Comparison of ENCODE assay signal across 7 cellular contexts in the genomic region with DNA sequence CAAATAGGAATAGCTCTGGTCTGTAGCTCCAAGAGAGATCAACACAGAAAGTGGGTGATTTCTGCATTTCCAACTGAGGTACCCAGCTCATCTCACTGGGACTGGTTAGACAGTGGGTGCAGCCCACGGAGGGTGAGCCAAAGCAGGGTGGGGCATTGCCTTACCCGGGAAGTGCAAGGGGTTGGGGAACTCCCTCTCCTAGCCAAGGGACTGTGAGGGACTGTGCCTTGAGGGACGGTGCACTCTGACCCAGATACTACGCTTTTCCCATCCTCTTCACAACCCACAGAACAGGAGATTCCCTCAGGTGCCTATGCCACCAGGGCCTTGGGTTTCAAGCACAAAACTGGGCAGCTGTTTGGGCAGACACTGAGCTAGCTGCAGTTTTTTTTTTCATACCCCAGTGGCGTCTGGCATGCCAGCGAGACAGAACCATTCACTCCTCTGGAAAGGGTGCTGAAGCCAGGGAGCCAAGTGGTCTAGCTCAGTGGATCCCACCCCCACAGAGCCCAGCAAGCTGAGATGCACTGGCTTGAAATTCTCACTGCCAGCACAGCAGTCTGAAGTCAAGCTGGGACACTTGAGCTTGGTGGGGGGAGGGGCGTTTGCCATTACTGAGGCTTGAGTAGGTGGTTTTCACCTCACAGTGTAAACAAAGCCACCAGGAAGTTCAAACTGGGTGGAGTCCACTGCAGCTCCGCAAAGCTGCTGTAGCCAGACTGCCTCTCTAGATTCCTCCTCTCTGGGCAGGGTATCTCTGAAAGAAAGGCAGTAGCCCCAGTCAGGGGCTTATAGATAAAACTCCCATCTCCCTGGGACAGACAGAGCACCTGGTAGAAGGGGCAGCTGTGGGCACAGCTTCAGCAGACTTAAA. TPM values are rescaled to one million over a fixed set of nuclear protein-coding genes. Genes with fewer than 3 reads are reported as not detected.
DNase-seq lines count a peak whose midpoint lies in the region; ATAC-seq and FAIRE-seq lines count a peak whose summit lies in the region.
"Not testable (repeated sequence)": the region's sequence is repeated elsewhere in the genome, so short reads cannot be mapped to it uniquely, and the experiment has no call there.

No MANE protein-coding gene starts in this region.

- not testable (repeated sequence) for H3K23ac ChIP-seq in mesenchymal stem cell (ENCODE audit: low read length in 2 of 2)

- peak overlapping the region; percentile 11 for H3K4me2 ChIP-seq in mesenchymal stem cell (ENCODE audit: low read length, poor library complexity, severe bottlenecking)

- not testable (repeated sequence) for H3K4me1 ChIP-seq in mesenchymal stem cell (ENCODE audit: control insufficient read depth, insufficient read depth, low read depth, low read length)

- peak overlapping the region; percentile 4 to 80 for H3K18ac ChIP-seq in mesenchymal stem cell (ENCODE audit: low read depth in 1 of 2, low read length in 2 of 2)

- not testable (repeated sequence) for H2BK120ac ChIP-seq in mesenchymal stem cell (ENCODE audit: low read depth, low read length)

- H2AFZ ChIP-seq in mesenchymal stem cell (ENCODE audit: low read depth, low read length): peak overlapping the region; percentile 14

- not testable (repeated sequence) for H3K27ac ChIP-seq in mesenchymal stem cell (ENCODE audit: low read length, poor library complexity, severe bottlenecking)

- H2BK15ac ChIP-seq in mesenchymal stem cell (ENCODE audit: low read depth, poor library complexity, severe bottlenecking): not testable (repeated sequence)

- H3K14ac ChIP-seq in mesenchymal stem cell (ENCODE audit: low read length in 2 of 2): peak overlapping the region in 1 of 2 experiments; percentile 60

- not testable (repeated sequence) for H2BK5ac ChIP-seq in mesenchymal stem cell (ENCODE audit: low read depth, low read length, poor library complexity, severe bottlenecking)

- H3K4me1 Mint-ChIP-seq in activated T-cell treated with anti-CD3 and anti-CD28 coated beads, Interleukin-2, amount 50 U/mL, for 4 hours (ENCODE audit: low read depth): peaks cover 83% of the 10 kb centered on the region
- peaks cover 69 to 91% of the 10 kb centered on the region in 2 donors for H3K4me1 Mint-ChIP-seq in effector memory CD8-positive, alpha-beta T cell (ENCODE audit: low read depth in 2 of 2)

- H4K8ac ChIP-seq in mesenchymal stem cell (ENCODE audit: low read length): peak overlapping the region; percentile 28

- 47% methylated on average over 8 of the region's 8 CpGs for WGBS in mesenchymal stem cell

- H4K91ac ChIP-seq in mesenchymal stem cell (ENCODE audit: low read length): peak overlapping the region; percentile 2

- peak overlapping the region; percentile 92 to 98 for H3K27ac Mint-ChIP-seq in effector memory CD8-positive, alpha-beta T cell

- not testable (repeated sequence) for H3K9me3 ChIP-seq in mesenchymal stem cell (ENCODE audit: control insufficient read depth, low read length)

- H3K36me3 Mint-ChIP-seq in activated T-cell treated with anti-CD3 and anti-CD28 coated beads, Interleukin-2, amount 50 U/mL, for 4 hours (ENCODE audit: insufficient read depth): peaks cover 18% of the 10 kb centered on the region
- H3K36me3 Mint-ChIP-seq in effector memory CD8-positive, alpha-beta T cell (ENCODE audit: insufficient read depth): peaks cover 31% of the 10 kb centered on the region

- not testable (repeated sequence) for DNase-seq in GM18507 (ENCODE audit: extremely low spot score, insufficient read length, low read depth)
- DNase-seq in NCI-H2171 (lab: John Stamatoyannopoulos, UW) (peak; percentile 31), T-helper 2 cell (peak in 4 of 5 experiments; percentile 44 to 97 (median 66)), mesenchymal stem cell (peak; percentile 43)
- peak; percentile 59 for DNase-seq in activated T-cell treated with anti-CD3 and anti-CD28 coated beads, Interleukin-2, amount 50 U/mL, for 4 hours
- peak; percentile 76 to 82 (median 81) for DNase-seq in effector memory CD8-positive, alpha-beta T cell
- peak; percentile 59 for DNase-seq in stimulated activated CD4-positive, alpha-beta T cell treated with anti-CD3 and anti-CD28 coated beads, Interleukin-2, amount 100 ng/mL, for 4 hours (ENCODE audit: low read depth)

- peak; percentile 69 to 72 for ATAC-seq in activated T-cell treated with anti-CD3 and anti-CD28 coated beads, Interleukin-2, amount 50 U/mL, for 4 hours
- ATAC-seq in effector memory CD8-positive, alpha-beta T cell (replicated peaks): peak; percentile 81

- H2BK12ac ChIP-seq in mesenchymal stem cell (ENCODE audit: low read length in 2 of 2): peak overlapping the region in 1 of 2 experiments; percentile 86

- H3K9me3 Mint-ChIP-seq in activated T-cell treated with anti-CD3 and anti-CD28 coated beads, Interleukin-2, amount 50 U/mL, for 4 hours: peaks cover 38% of the 10 kb centered on the region
- peaks cover 8 to 41% of the 10 kb centered on the region in 2 donors for H3K9me3 Mint-ChIP-seq in effector memory CD8-positive, alpha-beta T cell

- not testable (repeated sequence) for H3K36me3 ChIP-seq in mesenchymal stem cell (ENCODE audit: control insufficient read depth in 1 of 2, insufficient read depth in 2 of 2, low read depth in 1 of 2, low read length in 2 of 2)

- not testable (repeated sequence) for H3K79me1 ChIP-seq in mesenchymal stem cell (replicated peaks; ENCODE audit: low read length, poor library complexity, severe bottlenecking)

- peak overlapping the region; percentile 47 for H3K4me3 Mint-ChIP-seq in activated T-cell treated with anti-CD3 and anti-CD28 coated beads, Interleukin-2, amount 50 U/mL, for 4 hours
- H3K4me3 Mint-ChIP-seq in effector memory CD8-positive, alpha-beta T cell: peak overlapping the region; percentile 70 to 78

- not testable (repeated sequence) for H2AK5ac ChIP-seq in mesenchymal stem cell (ENCODE audit: low read length, severe bottlenecking)

- H3K27me3 Mint-ChIP-seq in activated T-cell treated with anti-CD3 and anti-CD28 coated beads, Interleukin-2, amount 50 U/mL, for 4 hours (ENCODE audit: low read depth); effector memory CD8-positive, alpha-beta T cell: not testable (repeated sequence)

- peak; percentile 76 for FAIRE-seq in GM18507 (lab: Jason Lieb, UNC)

- H3K4ac ChIP-seq in mesenchymal stem cell (ENCODE audit: low read depth in 1 of 2, low read length in 2 of 2): not testable (repeated sequence)

- not testable (repeated sequence) for H3K4me3 ChIP-seq in mesenchymal stem cell (ENCODE audit: insufficient read depth in 1 of 2, low read depth in 1 of 2, low read length in 2 of 2)

- not testable (repeated sequence) for H3K27me3 ChIP-seq in mesenchymal stem cell (ENCODE audit: control insufficient read depth in 1 of 2, insufficient read depth in 1 of 2, low read length in 2 of 2)

- H3K9ac ChIP-seq in mesenchymal stem cell (ENCODE audit: low read length): not testable (repeated sequence)

RNA-seq across cellular contexts. Expression of a gene that starts 19.6 kb away (rescaled TPM):
- 10 to 100 TPM; 36.9 to 37.3 (median 37.1) TPM for total RNA-seq in activated T-cell treated with anti-CD3 and anti-CD28 coated beads, Interleukin-2, amount 50 U/mL, for 4 hours
- polyA plus RNA-seq in mesenchymal stem cell (2013, experiment 1 of 2): 17.0 TPM
- 14.2 TPM for polyA plus RNA-seq in mesenchymal stem cell (2013, experiment 2 of 2)

RNA-seq across cellular contexts. Expression of a gene that starts 28.1 kb away (rescaled TPM):
- 1 to 10 TPM; 3.6 to 5.2 (median 3.9) TPM for total RNA-seq in activated T-cell treated with anti-CD3 and anti-CD28 coated beads, Interleukin-2, amount 50 U/mL, for 4 hours
- 0.17 TPM for polyA plus RNA-seq in mesenchymal stem cell (2013, experiment 1 of 2)
- 0.48 TPM for polyA plus RNA-seq in mesenchymal stem cell (2013, experiment 2 of 2)

RNA-seq across cellular contexts. Expression of a gene that starts 28.3 kb away (rescaled TPM):
- total RNA-seq in activated T-cell treated with anti-CD3 and anti-CD28 coated beads, Interleukin-2, amount 50 U/mL, for 4 hours: 1,000 to 10,000 TPM; 3,850 to 4,350 (median 4,124) TPM
- 2,564 TPM for polyA plus RNA-seq in mesenchymal stem cell (2013, experiment 1 of 2)
- 2,876 TPM for polyA plus RNA-seq in mesenchymal stem cell (2013, experiment 2 of 2)

RNA-seq across cellular contexts. Expression of a gene that starts 53.3 kb away (rescaled TPM):
- total RNA-seq in activated T-cell treated with anti-CD3 and anti-CD28 coated beads, Interleukin-2, amount 50 U/mL, for 4 hours: 10 to 100 TPM; 45.4 to 58.2 (median 46.4) TPM
- polyA plus RNA-seq in mesenchymal stem cell (2013, experiment 1 of 2): 7.6 TPM
- polyA plus RNA-seq in mesenchymal stem cell (2013, experiment 2 of 2): 7.0 TPM
